Comparison of ENCODE assay signal across 7 cellular contexts in genomic region chr9:114898741-114899140, GRCh38. TPM values are rescaled to one million over a fixed set of nuclear protein-coding genes. Genes with fewer than 3 reads are reported as not detected.
DNase-seq lines count a peak whose midpoint lies in the region; ATAC-seq and TF ChIP-seq lines count a peak whose summit lies in the region.

No MANE protein-coding gene starts in this region.

- peak; percentile 74 for ATAC-seq in GM21423 (IDR thresholded peaks at IDR 0.05; ENCODE audit: unreplicated experiment)
- ATAC-seq in natural killer cell treated with Interleukin-12 subunit alpha and Interleukin-12 subunit beta and Interleukin-15 and Interleukin-18, amount 100 ng/mL, for 72 hours = peak; percentile 81 to 83

- H3K27me3 Mint-ChIP-seq in natural killer cell treated with Interleukin-12 subunit alpha and Interleukin-12 subunit beta and Interleukin-15 and Interleukin-18, amount 100 ng/mL, for 72 hours = peaks cover 0 to 3% of the 10 kb centered on the region in 2 donors
- peaks cover 2% of the 10 kb centered on the region for H3K27me3 Mint-ChIP-seq in endothelial cell (ENCODE audit: unreplicated experiment)

- DNase-seq in NOMO-1 treated with DMSO at 0.1 percent for 48 hours (lab: John Stamatoyannopoulos, UW; ENCODE audit: unreplicated experiment) (peak; percentile 90), activated T-helper 1 cell treated with Interleukin-2 at 50 U/mL for 16 hours (ENCODE audit: low read depth) (peak; percentile 68), EL (no peak), endothelial cell (ENCODE audit: low spot score) (no peak), NCI-H1417 (lab: John Stamatoyannopoulos, UW) (no peak)
- peak; percentile 86 for DNase-seq in natural killer cell treated with Interleukin-12 subunit alpha and Interleukin-12 subunit beta and Interleukin-15 and Interleukin-18, amount 100 ng/mL, for 72 hours (ENCODE audit: low spot score)

- H3K36me3 Mint-ChIP-seq in natural killer cell treated with Interleukin-12 subunit alpha and Interleukin-12 subunit beta and Interleukin-15 and Interleukin-18, amount 100 ng/mL, for 72 hours = peaks cover 6% of the 10 kb centered on the region
- H3K36me3 Mint-ChIP-seq in endothelial cell (ENCODE audit: low read depth, unreplicated experiment) = no peaks in the 10 kb centered on the region

- H3K4me3 Mint-ChIP-seq in natural killer cell treated with Interleukin-12 subunit alpha and Interleukin-12 subunit beta and Interleukin-15 and Interleukin-18, amount 100 ng/mL, for 72 hours = no peak overlapping the region
- no peak overlapping the region for H3K4me3 Mint-ChIP-seq in endothelial cell (ENCODE audit: unreplicated experiment)

- no peak overlapping the region for H3K27ac Mint-ChIP-seq in natural killer cell treated with Interleukin-12 subunit alpha and Interleukin-12 subunit beta and Interleukin-15 and Interleukin-18, amount 100 ng/mL, for 72 hours
- no peak overlapping the region for H3K27ac Mint-ChIP-seq in endothelial cell (ENCODE audit: unreplicated experiment)

- peaks cover 23 to 46% of the 10 kb centered on the region in 2 donors for H3K4me1 Mint-ChIP-seq in natural killer cell treated with Interleukin-12 subunit alpha and Interleukin-12 subunit beta and Interleukin-15 and Interleukin-18, amount 100 ng/mL, for 72 hours (ENCODE audit: low read depth in 2 of 2)
- H3K4me1 Mint-ChIP-seq in endothelial cell (ENCODE audit: unreplicated experiment) = peaks cover 16% of the 10 kb centered on the region

- peaks cover 3% of the 10 kb centered on the region for H3K9me3 Mint-ChIP-seq in natural killer cell treated with Interleukin-12 subunit alpha and Interleukin-12 subunit beta and Interleukin-15 and Interleukin-18, amount 100 ng/mL, for 72 hours
- no peaks in the 10 kb centered on the region for H3K9me3 Mint-ChIP-seq in endothelial cell (ENCODE audit: unreplicated experiment)

- TF ChIP-seq CTCF in endothelial cell (IDR thresholded peaks at IDR 0.05; ENCODE audit: unreplicated experiment) = no peak

RNA-seq across cellular contexts. Expression of gene TNFSF8, which starts 31.6 kb away (rescaled TPM):
- 1 to 10 TPM; 1.3 to 1.9 TPM for total RNA-seq in natural killer cell treated with Interleukin-12 subunit alpha and Interleukin-12 subunit beta and Interleukin-15 and Interleukin-18, amount 100 ng/mL, for 72 hours
- total RNA-seq in endothelial cell (ENCODE audit: unreplicated experiment) = not detected

Comparison
In these comparisons a context has a peak if more than half of its experiments do, and no peak if none do; other contexts are left out.
1. DNase-seq: peak in NOMO-1 treated with DMSO at 0.1 percent for 48 hours (single experiment), activated T-helper 1 cell treated with Interleukin-2 at 50 U/mL for 16 hours (single experiment) and natural killer cell treated with Interleukin-12 subunit alpha and Interleukin-12 subunit beta and Interleukin-15 and Interleukin-18, amount 100 ng/mL, for 72 hours (single experiment); none in EL (single experiment), endothelial cell (single experiment) and NCI-H1417 (0 of 3).